In genomic region chr5:115838885-115839518, GRCh38 we compare ENCODE assay signal across 8 cellular contexts. TPM values are rescaled to one million over a fixed set of nuclear protein-coding genes. Genes with fewer than 3 reads are reported as not detected.
A peak's percentile ranks its signal among the peaks of the same experiment; 100 is the strongest.
DNase-seq lines count a peak whose midpoint lies in the region; ATAC-seq and TF ChIP-seq lines count a peak whose summit lies in the region.

No MANE protein-coding gene starts in this region.

- H3K27me3 ChIP-seq in OCI-LY3 (ENCODE audit: low read depth, low read length) (no peaks in the 10 kb centered on the region), right lobe of liver (no peaks in the 10 kb centered on the region), vagina (no peaks in the 10 kb centered on the region)

- intact Hi-C loops in right lobe of liver (cut with DNase I) (loop anchor here in 1 of 2 donors (10.0 kb wide), 1 partner anchor 214 kb away; the partner anchor contains the start of gene TMED7), vagina (cut with DNase I) (no loop called here)

- in situ Hi-C loops in ACHN (cut with HindIII; ENCODE audit: low pct_ligation_motif_present, low pct_unique_long_range_greater_than_20kb, low sequenced_read_pairs), result no loop called here

- H3K36me3 ChIP-seq in OCI-LY3 (replicated peaks; ENCODE audit: low read depth, low read length), result peaks cover 26% of the 10 kb centered on the region
- peaks cover 4 to 27% (median 10%) of the 10 kb centered on the region in 4 donors for H3K36me3 ChIP-seq in right lobe of liver
- peaks cover 0 to 33% of the 10 kb centered on the region in 2 donors for H3K36me3 ChIP-seq in vagina

- ATAC-seq in HG03342 (IDR thresholded peaks at IDR 0.05; ENCODE audit: unreplicated experiment), result peak; percentile 17
- peak; percentile 50 to 58 (median 53) for ATAC-seq in right lobe of liver
- ATAC-seq in HG02610 (IDR thresholded peaks at IDR 0.05; ENCODE audit: unreplicated experiment), result no peak

- H3K79me2 ChIP-seq in OCI-LY3 (ENCODE audit: low read length), result peaks cover 54% of the 10 kb centered on the region

- peak; percentile 49 for TF ChIP-seq CTCF in OCI-LY3 (IDR thresholded peaks at IDR 0.05; ENCODE audit: low read depth, low read length)
- TF ChIP-seq CTCF in brain (conservative IDR thresholded peaks at IDR 0.05), result peak; percentile 74 to 76
- TF ChIP-seq CTCF in right lobe of liver (IDR thresholded peaks at IDR 0.05), result peak; percentile 55 to 69 (median 62)
- TF ChIP-seq CTCF in vagina (IDR thresholded peaks at IDR 0.05), result peak in 2 of 3 experiments; percentile 39 to 42

- peak overlapping the region; percentile 37; the same call in 1 of the 2 replicates for H3K4me2 ChIP-seq in OCI-LY3 (ENCODE audit: low read length)

- TF ChIP-seq POLR2A in right lobe of liver (IDR thresholded peaks at IDR 0.05) (no peak), vagina (IDR thresholded peaks at IDR 0.05) (no peak)

- H3K27ac Mint-ChIP-seq in brain, result peak overlapping the region; percentile 15 to 100 (median 75)

- H3K4me1 ChIP-seq in OCI-LY3 (ENCODE audit: low read length), result peaks cover 28% of the 10 kb centered on the region
- peaks cover 0 to 33% (median 6%) of the 10 kb centered on the region in 4 donors for H3K4me1 ChIP-seq in right lobe of liver
- H3K4me1 ChIP-seq in vagina, result peaks cover 44% of the 10 kb centered on the region

- peaks cover 29% of the 10 kb centered on the region for H4K20me1 ChIP-seq in OCI-LY3 (ENCODE audit: insufficient read depth, low read length)

- peaks cover 31% of the 10 kb centered on the region for H3K36me3 Mint-ChIP-seq in brain

- WGBS in right lobe of liver (ENCODE audit: insufficient coverage, low coverage, low lambda C conversion rate, missing lambda C conversion rate), result 12% methylated on average over 10 of the region's 10 CpGs

- DNase-seq in ACHN (peak; percentile 63), ELF-1 (ENCODE audit: low read depth, low spot score) (peak; percentile 22), right lobe of liver (no peak), vagina (ENCODE audit: extremely low spot score in 2 of 2) (no peak)

- H3K9me3 Mint-ChIP-seq in brain, result no peaks in the 10 kb centered on the region

- no peaks in the 10 kb centered on the region for H3K9me3 ChIP-seq in OCI-LY3 (ENCODE audit: insufficient read depth, low read length)
- no peaks in the 10 kb centered on the region for H3K9me3 ChIP-seq in right lobe of liver
- no peaks in the 10 kb centered on the region for H3K9me3 ChIP-seq in vagina

- H3K4me1 Mint-ChIP-seq in brain, result peaks cover 55% of the 10 kb centered on the region

- no peak overlapping the region for H3K4me3 ChIP-seq in OCI-LY3 (ENCODE audit: low read length)
- peak overlapping the region; percentile 4 to 79 (median 20) for H3K4me3 ChIP-seq in right lobe of liver
- no peak overlapping the region for H3K4me3 ChIP-seq in vagina

- H3K27ac ChIP-seq in OCI-LY3 (ENCODE audit: low read length) (no peak overlapping the region), right lobe of liver (peak overlapping the region in 2 of 3 donors; percentile 30 to 66), vagina (peak overlapping the region; percentile 19)

- H3K4me3 Mint-ChIP-seq in brain, result peak overlapping the region; percentile 99 to 100 (median 99)

- no peak overlapping the region for H3K9ac ChIP-seq in OCI-LY3 (ENCODE audit: low read length)

- H3K27me3 Mint-ChIP-seq in brain, result peaks cover 17% of the 10 kb centered on the region

- no peak overlapping the region for H2AFZ ChIP-seq in OCI-LY3 (ENCODE audit: low read depth, low read length)

RNA-seq across cellular contexts. Expression of gene ATG12, which starts 2.4 kb away (rescaled TPM):
- polyA plus RNA-seq in brain (ENCODE audit: insufficient read depth, low read depth, low replicate concordance), result 18.3 TPM
- total RNA-seq in right lobe of liver, result 10 to 100 TPM; 18.4 to 32.4 (median 21.8) TPM
- 50.6 TPM for total RNA-seq in vagina

RNA-seq across cellular contexts. Expression of gene AP3S1, which starts 2.7 kb away (rescaled TPM):
- 44.6 TPM for polyA plus RNA-seq in brain (ENCODE audit: insufficient read depth, low read depth, low replicate concordance)
- 10 to 100 TPM; 27.8 to 51.0 (median 40.4) TPM for total RNA-seq in right lobe of liver
- total RNA-seq in vagina, result 36.8 TPM

RNA-seq across cellular contexts. Expression of gene CDO1, which starts 22.5 kb away (rescaled TPM):
- polyA plus RNA-seq in brain (ENCODE audit: insufficient read depth, low read depth, low replicate concordance), result 8.0 TPM
- total RNA-seq in right lobe of liver, result 100 to 1,000 TPM in 5 of 6 experiments, 10 to 100 TPM in 1; 98.9 to 260 (median 154) TPM
- total RNA-seq in vagina, result 16.0 TPM

Comparison
In these comparisons a context has a peak if more than half of its experiments do, and no peak if none do; other contexts are left out.
1. DNase-seq: peak in ACHN (single experiment) and ELF-1 (single experiment); none in right lobe of liver (0 of 3) and vagina (0 of 2).
2. H3K4me3 ChIP-seq: peak in right lobe of liver (3 of 3); none in OCI-LY3 (single experiment) and vagina (0 of 2).
3. Peak in every context shown above with its lines, with median percentiles within 50 percentile points of each other: CTCF ChIP-seq.